10 cellular contexts compared by ENCODE assay signal in genomic region chr5:140553657-140554056, GRCh38. TPM values are rescaled to one million over a fixed set of nuclear protein-coding genes. Genes with fewer than 3 reads are reported as not detected.
A peak's percentile ranks its signal among the peaks of the same experiment; 100 is the strongest.
DNase-seq lines count a peak whose midpoint lies in the region; ATAC-seq and TF ChIP-seq lines count a peak whose summit lies in the region.
"Had no signal": no experiment of that assay in that cellular context is flagged by ENCODE, and none has a peak within 500 bp of the region (broad histone marks: within the 10 kb centered on the region; RNA-seq: fewer than 3 reads in every experiment).

No MANE protein-coding gene starts in this region.

- no peak for TF ChIP-seq CTCF in Calu3 (IDR thresholded peaks at IDR 0.05; ENCODE audit: unreplicated experiment)
- TF ChIP-seq CTCF in natural killer cell (IDR thresholded peaks at IDR 0.05) = no peak

- ATAC-seq in natural killer cell (no peak), GM18520 (IDR thresholded peaks at IDR 0.05; ENCODE audit: unreplicated experiment) (no peak), left ventricle myocardium superior (no peak), GM18909 (IDR thresholded peaks at IDR 0.05; ENCODE audit: poor library complexity, unreplicated experiment) (no peak)

- peaks cover 60% of the 10 kb centered on the region for H3K4me1 Mint-ChIP-seq in Calu3 (ENCODE audit: low read depth, unreplicated experiment)
- H3K4me1 Mint-ChIP-seq in IgD-negative memory B cell = peaks cover 44 to 56% (median 49%) of the 10 kb centered on the region in 3 donors
- peaks cover 51% of the 10 kb centered on the region for H3K4me1 Mint-ChIP-seq in activated T-helper 2 cell treated with anti-CD3 and anti-CD28 coated beads, Interferon-gamma antibody, Interleukin-2, Interleukin-4, amounts not matched to agents 10 μg/mL and 5 μg/mL and 100 μg/mL, durations not matched to agents 14 hours and 24 hours and 36 hours (ENCODE audit: low read depth)
- H3K4me1 Mint-ChIP-seq in natural killer cell = peaks cover 63 to 65% of the 10 kb centered on the region in 2 donors

- no peak for DNase-seq in Calu3
- no peak for DNase-seq in activated T-helper 2 cell treated with anti-CD3 and anti-CD28 coated beads, Interferon-gamma antibody, Interleukin-2, Interleukin-4, amounts not matched to agents 10 μg/mL and 5 μg/mL and 100 μg/mL, durations not matched to agents 14 hours and 24 hours and 36 hours (ENCODE audit: low spot score)
- DNase-seq in natural killer cell = no peak
- no peak for DNase-seq in left ventricle myocardium superior
- DNase-seq in NCI-H524 treated with DMSO at 0.1 percent for 48 hours (lab: John Stamatoyannopoulos, UW) = no peak
- DNase-seq: anterior cingulate cortex, NCI-H524 had no signal

- peak overlapping the region; percentile 34 for H3K27ac Mint-ChIP-seq in Calu3 (ENCODE audit: unreplicated experiment)
- peak overlapping the region; percentile 10 to 88 (median 40) for H3K27ac Mint-ChIP-seq in IgD-negative memory B cell
- peak overlapping the region; percentile 92 for H3K27ac Mint-ChIP-seq in activated T-helper 2 cell treated with anti-CD3 and anti-CD28 coated beads, Interferon-gamma antibody, Interleukin-2, Interleukin-4, amounts not matched to agents 10 μg/mL and 5 μg/mL and 100 μg/mL, durations not matched to agents 14 hours and 24 hours and 36 hours
- H3K27ac Mint-ChIP-seq in natural killer cell = peak overlapping the region; percentile 96

- CTCF ChIA-PET in Calu3 (lab: Charles Lee) = no interaction called here

- H3K9me3 Mint-ChIP-seq in Calu3 (ENCODE audit: low read depth, unreplicated experiment) = no peaks in the 10 kb centered on the region
- no peaks in the 10 kb centered on the region for H3K9me3 Mint-ChIP-seq in IgD-negative memory B cell
- H3K9me3 Mint-ChIP-seq in activated T-helper 2 cell treated with anti-CD3 and anti-CD28 coated beads, Interferon-gamma antibody, Interleukin-2, Interleukin-4, amounts not matched to agents 10 μg/mL and 5 μg/mL and 100 μg/mL, durations not matched to agents 14 hours and 24 hours and 36 hours = no peaks in the 10 kb centered on the region
- H3K9me3 Mint-ChIP-seq in natural killer cell = no peaks in the 10 kb centered on the region

- intact Hi-C loops in Calu3 (cut with micrococcal nuclease; ENCODE audit: unreplicated experiment) = loop anchor here (10.0 kb wide), 1 partner anchor 161 kb away; no protein-coding TSS in a partner anchor
- intact Hi-C loops in activated T-helper 2 cell treated with anti-CD3 and anti-CD28 coated beads, Interferon-gamma antibody, Interleukin-2, Interleukin-4, amounts not matched to agents 10 μg/mL and 5 μg/mL and 100 μg/mL, durations not matched to agents 14 hours and 24 hours and 36 hours (cut with micrococcal nuclease) = loop anchor here (1.0 kb wide), 1 partner anchor 19 kb away; no protein-coding TSS in a partner anchor
- intact Hi-C loops in natural killer cell (cut with micrococcal nuclease) = no loop called here
- intact Hi-C loops in left ventricle myocardium superior (cut with micrococcal nuclease) = no loop called here

- H3K27me3 Mint-ChIP-seq in Calu3 (ENCODE audit: unreplicated experiment) = no peaks in the 10 kb centered on the region
- H3K27me3 Mint-ChIP-seq in IgD-negative memory B cell = no peaks in the 10 kb centered on the region
- no peaks in the 10 kb centered on the region for H3K27me3 Mint-ChIP-seq in activated T-helper 2 cell treated with anti-CD3 and anti-CD28 coated beads, Interferon-gamma antibody, Interleukin-2, Interleukin-4, amounts not matched to agents 10 μg/mL and 5 μg/mL and 100 μg/mL, durations not matched to agents 14 hours and 24 hours and 36 hours (ENCODE audit: low read depth)
- H3K27me3 Mint-ChIP-seq in natural killer cell (ENCODE audit: low read depth in 2 of 2) = no peaks in the 10 kb centered on the region

- BruUV-seq in Calu3 (replicated peaks; lab: Mats Ljungman, UMichigan) = no TSS peak

- H3K4me3 Mint-ChIP-seq in Calu3 (ENCODE audit: low read depth, unreplicated experiment) (no peak overlapping the region), IgD-negative memory B cell (peak overlapping the region in 2 of 4 donors; percentile 13 to 79), natural killer cell (no peak overlapping the region)
- H3K4me3 Mint-ChIP-seq in activated T-helper 2 cell treated with anti-CD3 and anti-CD28 coated beads, Interferon-gamma antibody, Interleukin-2, Interleukin-4, amounts not matched to agents 10 μg/mL and 5 μg/mL and 100 μg/mL, durations not matched to agents 14 hours and 24 hours and 36 hours (ENCODE audit: low read depth) = peak overlapping the region; percentile 4

- H3K36me3 Mint-ChIP-seq in Calu3 (ENCODE audit: insufficient read depth, unreplicated experiment) (peaks cover 81% of the 10 kb centered on the region), IgD-negative memory B cell (peaks cover 4% of the 10 kb centered on the region), natural killer cell (peaks cover 11% of the 10 kb centered on the region)
- peaks cover 64% of the 10 kb centered on the region for H3K36me3 Mint-ChIP-seq in activated T-helper 2 cell treated with anti-CD3 and anti-CD28 coated beads, Interferon-gamma antibody, Interleukin-2, Interleukin-4, amounts not matched to agents 10 μg/mL and 5 μg/mL and 100 μg/mL, durations not matched to agents 14 hours and 24 hours and 36 hours (ENCODE audit: low read depth)

RNA-seq across cellular contexts. Expression of gene SRA1, which starts 3.6 kb away (rescaled TPM):
- 29.5 and 33.0 TPM in 2 replicates for total RNA-seq in Calu3 (2022)
- 31.8 TPM for polyA plus RNA-seq in IgD-negative memory B cell
- total RNA-seq in activated T-helper 2 cell treated with anti-CD3 and anti-CD28 coated beads, Interferon-gamma antibody, Interleukin-2, Interleukin-4, amounts not matched to agents 10 μg/mL and 5 μg/mL and 100 μg/mL, durations not matched to agents 14 hours and 24 hours and 36 hours = 45.9 and 48.2 TPM in 2 replicates
- 10 to 100 TPM; 42.2 to 66.4 (median 59.4) TPM for total RNA-seq in natural killer cell
- total RNA-seq in left ventricle myocardium superior = 27.4 TPM

RNA-seq across cellular contexts. Expression of gene EIF4EBP3, which starts 6.2 kb away (rescaled TPM):
- total RNA-seq in Calu3 (2022) = 14.1 and 18.8 TPM in 2 replicates
- polyA plus RNA-seq in IgD-negative memory B cell = 32.9 TPM
- total RNA-seq in activated T-helper 2 cell treated with anti-CD3 and anti-CD28 coated beads, Interferon-gamma antibody, Interleukin-2, Interleukin-4, amounts not matched to agents 10 μg/mL and 5 μg/mL and 100 μg/mL, durations not matched to agents 14 hours and 24 hours and 36 hours = 9.2 and 15.0 TPM in 2 replicates
- 1 to 10 TPM; 5.8 to 9.4 (median 6.0) TPM for total RNA-seq in natural killer cell
- total RNA-seq in left ventricle myocardium superior = 18.2 TPM

RNA-seq across cellular contexts. Expression of gene APBB3, which starts 10.7 kb away (rescaled TPM):
- 15.1 and 15.7 TPM in 2 replicates for total RNA-seq in Calu3 (2022)
- 4.4 TPM for polyA plus RNA-seq in IgD-negative memory B cell
- total RNA-seq in activated T-helper 2 cell treated with anti-CD3 and anti-CD28 coated beads, Interferon-gamma antibody, Interleukin-2, Interleukin-4, amounts not matched to agents 10 μg/mL and 5 μg/mL and 100 μg/mL, durations not matched to agents 14 hours and 24 hours and 36 hours = 15.1 and 17.9 TPM in 2 replicates
- 10 to 100 TPM; 44.0 to 44.9 (median 44.4) TPM for total RNA-seq in natural killer cell
- 13.3 TPM for total RNA-seq in left ventricle myocardium superior

RNA-seq across cellular contexts. Expression of gene SLC35A4, which starts 11.0 kb away (rescaled TPM):
- total RNA-seq in Calu3 (2022) (80.6 and 93.6 TPM in 2 replicates), natural killer cell (10 to 100 TPM; 63.1 to 76.1 (median 72.3) TPM), left ventricle myocardium superior (77.5 TPM)
- 79.8 TPM for polyA plus RNA-seq in IgD-negative memory B cell
- total RNA-seq in activated T-helper 2 cell treated with anti-CD3 and anti-CD28 coated beads, Interferon-gamma antibody, Interleukin-2, Interleukin-4, amounts not matched to agents 10 μg/mL and 5 μg/mL and 100 μg/mL, durations not matched to agents 14 hours and 24 hours and 36 hours = 91.9 and 97.3 TPM in 2 replicates

Comparison
In these comparisons a context has a peak if more than half of its experiments do, and no peak if none do; other contexts are left out.
1. H3K27ac Mint-ChIP-seq: peak in every context shown above with its lines; median percentile 96 in natural killer cell; 92 in activated T-helper 2 cell treated with anti-CD3 and anti-CD28 coated beads, Interferon-gamma antibody, Interleukin-2, Interleukin-4, amounts not matched to agents 10 μg/mL and 5 μg/mL and 100 μg/mL, durations not matched to agents 14 hours and 24 hours and 36 hours; 40 in IgD-negative memory B cell; 34 in Calu3.
2. intact Hi-C loops: an anchor here in Calu3 (10.0 kb wide) and activated T-helper 2 cell treated with anti-CD3 and anti-CD28 coated beads, Interferon-gamma antibody, Interleukin-2, Interleukin-4, amounts not matched to agents 10 μg/mL and 5 μg/mL and 100 μg/mL, durations not matched to agents 14 hours and 24 hours and 36 hours (1.0 kb wide); none called in natural killer cell and left ventricle myocardium superior.